ENCODE assay signal across 9 cellular contexts in the genomic region with DNA sequence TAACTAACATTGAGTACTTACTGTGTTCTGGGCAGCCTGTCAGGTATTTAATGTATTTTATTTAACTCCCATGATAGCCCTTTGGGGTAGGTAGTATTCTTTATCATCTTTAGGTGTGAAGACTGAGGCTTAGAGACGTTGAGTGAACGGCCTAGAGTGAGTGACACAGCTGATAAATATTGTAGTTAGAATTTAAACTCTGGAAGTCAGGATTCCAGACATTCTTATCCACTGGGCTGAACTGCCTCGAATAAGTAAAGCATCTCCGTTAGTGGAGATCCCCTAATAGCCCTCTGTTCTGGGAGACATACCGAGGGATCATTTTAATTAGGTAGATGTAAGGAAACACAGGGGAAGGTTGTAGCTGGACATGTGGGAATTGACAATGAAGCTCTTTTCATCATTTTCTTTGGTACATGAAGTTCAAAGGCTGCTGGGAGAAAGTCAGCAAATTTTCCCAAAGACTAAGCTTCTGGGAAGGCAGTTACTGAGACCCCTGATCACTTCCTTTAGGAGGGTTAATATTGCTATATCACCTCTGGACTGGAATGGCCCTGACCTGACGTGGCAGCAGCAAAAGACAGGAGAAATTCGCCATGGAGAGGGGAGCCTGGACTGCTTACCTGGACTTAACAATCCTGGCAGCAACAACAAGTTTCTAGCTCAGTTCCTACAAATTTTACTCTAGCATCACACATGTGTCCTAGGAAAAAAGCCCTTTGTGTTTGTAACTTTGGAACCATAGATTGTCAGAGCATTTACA. TPM values are rescaled to one million over a fixed set of nuclear protein-coding genes. Genes with fewer than 3 reads are reported as not detected.
DNase-seq lines count a peak whose midpoint lies in the region; ATAC-seq lines count a peak whose summit lies in the region.
"Had no signal": no experiment of that assay in that cellular context is flagged by ENCODE, and none has a peak within 500 bp of the region (broad histone marks: within the 10 kb centered on the region; RNA-seq: fewer than 3 reads in every experiment).

No MANE protein-coding gene starts in this region.

- H3K27me3 Mint-ChIP-seq in activated naive CD8-positive, alpha-beta T cell = no peaks in the 10 kb centered on the region
- peaks cover 4% of the 10 kb centered on the region for H3K27me3 Mint-ChIP-seq in activated naive CD8-positive, alpha-beta T cell treated with anti-CD3 and anti-CD28 coated beads, Interleukin-2, amount 50 U/mL, for 24 hours
- peaks cover 15% of the 10 kb centered on the region for H3K27me3 Mint-ChIP-seq in activated T-helper 17 cell treated with anti-CD3 and anti-CD28 coated beads, Interleukin-2, amount 50 U/mL, for 72 hours

- H3K27me3 ChIP-seq in iPS-18a (ENCODE audit: control insufficient read depth, insufficient read depth, low read length) (peaks cover 10% of the 10 kb centered on the region), subcutaneous abdominal adipose tissue (ENCODE audit: control insufficient read depth in 5 of 5, insufficient read depth in 4 of 5, low read length in 5 of 5) (peaks cover 0 to 3% (median 0%) of the 10 kb centered on the region in 5 donors)

- H3K36me3 Mint-ChIP-seq in activated naive CD8-positive, alpha-beta T cell = no peaks in the 10 kb centered on the region
- no peaks in the 10 kb centered on the region for H3K36me3 Mint-ChIP-seq in activated naive CD8-positive, alpha-beta T cell treated with anti-CD3 and anti-CD28 coated beads, Interleukin-2, amount 50 U/mL, for 24 hours (ENCODE audit: low read depth)
- no peaks in the 10 kb centered on the region for H3K36me3 Mint-ChIP-seq in activated T-helper 17 cell treated with anti-CD3 and anti-CD28 coated beads, Interleukin-2, amount 50 U/mL, for 72 hours (ENCODE audit: low read depth)
- H3K36me3 Mint-ChIP-seq: CD4-positive, CD25-positive, alpha-beta regulatory T cell had no signal

- no peaks in the 10 kb centered on the region for H3K36me3 ChIP-seq in iPS-18a (ENCODE audit: control insufficient read depth, low read depth, low read length)
- no peaks in the 10 kb centered on the region for H3K36me3 ChIP-seq in subcutaneous abdominal adipose tissue (ENCODE audit: control insufficient read depth in 5 of 5, insufficient read depth in 5 of 5, low read length in 5 of 5)

- no peak for DNase-seq in activated naive CD8-positive, alpha-beta T cell treated with anti-CD3 and anti-CD28 coated beads, Interleukin-2, amount 50 U/mL, for 24 hours
- DNase-seq in MV-4-11 (lab: John Stamatoyannopoulos, UW) (no peak), NCI-H2171 treated with DMSO at 0.1 percent for 48 hours (lab: John Stamatoyannopoulos, UW) (no peak)

- H3K4me1 ChIP-seq in iPS-18a (ENCODE audit: control insufficient read depth, low read depth, low read length) (peaks cover 19% of the 10 kb centered on the region), subcutaneous abdominal adipose tissue (ENCODE audit: control insufficient read depth in 5 of 5, insufficient read depth in 5 of 5, low read length in 5 of 5) (peaks cover 0 to 6% (median 4%) of the 10 kb centered on the region in 5 donors)

- no peak overlapping the region for H3K27ac ChIP-seq in iPS-18a (ENCODE audit: low read length)
- H3K27ac ChIP-seq in subcutaneous abdominal adipose tissue (ENCODE audit: low read depth, low read length) = no peak overlapping the region

- no peaks in the 10 kb centered on the region for H3K9me3 Mint-ChIP-seq in activated naive CD8-positive, alpha-beta T cell (ENCODE audit: low read depth)
- H3K9me3 Mint-ChIP-seq in activated naive CD8-positive, alpha-beta T cell treated with anti-CD3 and anti-CD28 coated beads, Interleukin-2, amount 50 U/mL, for 24 hours = no peaks in the 10 kb centered on the region
- no peaks in the 10 kb centered on the region for H3K9me3 Mint-ChIP-seq in activated T-helper 17 cell treated with anti-CD3 and anti-CD28 coated beads, Interleukin-2, amount 50 U/mL, for 72 hours
- H3K9me3 Mint-ChIP-seq: CD4-positive, CD25-positive, alpha-beta regulatory T cell had no signal

- H3K9me3 ChIP-seq in iPS-18a (ENCODE audit: control insufficient read depth, low read depth, low read length) (no peaks in the 10 kb centered on the region), subcutaneous abdominal adipose tissue (ENCODE audit: control insufficient read depth in 5 of 5, low read length in 5 of 5) (no peaks in the 10 kb centered on the region)

- H3K4me3 Mint-ChIP-seq in activated naive CD8-positive, alpha-beta T cell = peak overlapping the region; percentile 21
- H3K4me3 Mint-ChIP-seq in activated naive CD8-positive, alpha-beta T cell treated with anti-CD3 and anti-CD28 coated beads, Interleukin-2, amount 50 U/mL, for 24 hours = no peak overlapping the region
- H3K4me3 Mint-ChIP-seq in activated T-helper 17 cell treated with anti-CD3 and anti-CD28 coated beads, Interleukin-2, amount 50 U/mL, for 72 hours = peak overlapping the region; percentile 35

- H3K9ac ChIP-seq in iPS-18a (ENCODE audit: low read length) (no peak overlapping the region), subcutaneous abdominal adipose tissue (ENCODE audit: low read length in 5 of 5) (peak overlapping the region in 1 of 5 donors; percentile 15)

- H3K4me3 ChIP-seq in iPS-18a (ENCODE audit: low read length) (peak overlapping the region; percentile 18), subcutaneous abdominal adipose tissue (ENCODE audit: low read depth in 1 of 5, low read length in 5 of 5) (peak overlapping the region in 3 of 5 donors; percentile 16 to 38 (median 37))

- no peak overlapping the region for H3K27ac Mint-ChIP-seq in activated naive CD8-positive, alpha-beta T cell
- no peak overlapping the region for H3K27ac Mint-ChIP-seq in activated naive CD8-positive, alpha-beta T cell treated with anti-CD3 and anti-CD28 coated beads, Interleukin-2, amount 50 U/mL, for 24 hours
- no peak overlapping the region for H3K27ac Mint-ChIP-seq in activated T-helper 17 cell treated with anti-CD3 and anti-CD28 coated beads, Interleukin-2, amount 50 U/mL, for 72 hours
- H3K27ac Mint-ChIP-seq: CD4-positive, CD25-positive, alpha-beta regulatory T cell had no signal

- ATAC-seq in activated naive CD8-positive, alpha-beta T cell treated with anti-CD3 and anti-CD28 coated beads, Interleukin-2, amount 50 U/mL, for 24 hours = no peak
- no peak for ATAC-seq in activated T-helper 17 cell treated with anti-CD3 and anti-CD28 coated beads, Interleukin-2, amount 50 U/mL, for 72 hours (replicated peaks)
- no peak for ATAC-seq in GM21825 (IDR thresholded peaks at IDR 0.05; ENCODE audit: unreplicated experiment)

- H3K4me1 Mint-ChIP-seq in activated naive CD8-positive, alpha-beta T cell (ENCODE audit: low read depth) = peaks cover 3% of the 10 kb centered on the region
- no peaks in the 10 kb centered on the region for H3K4me1 Mint-ChIP-seq in activated naive CD8-positive, alpha-beta T cell treated with anti-CD3 and anti-CD28 coated beads, Interleukin-2, amount 50 U/mL, for 24 hours
- no peaks in the 10 kb centered on the region for H3K4me1 Mint-ChIP-seq in activated T-helper 17 cell treated with anti-CD3 and anti-CD28 coated beads, Interleukin-2, amount 50 U/mL, for 72 hours

RNA-seq across cellular contexts. Expression of a gene that starts 11.7 kb away (rescaled TPM):
- 100 to 1,000 TPM; 199 to 209 TPM for total RNA-seq in activated T-helper 17 cell treated with anti-CD3 and anti-CD28 coated beads, Interleukin-2, amount 50 U/mL, for 72 hours
